17 cellular contexts compared by ENCODE assay signal in the genomic region with DNA sequence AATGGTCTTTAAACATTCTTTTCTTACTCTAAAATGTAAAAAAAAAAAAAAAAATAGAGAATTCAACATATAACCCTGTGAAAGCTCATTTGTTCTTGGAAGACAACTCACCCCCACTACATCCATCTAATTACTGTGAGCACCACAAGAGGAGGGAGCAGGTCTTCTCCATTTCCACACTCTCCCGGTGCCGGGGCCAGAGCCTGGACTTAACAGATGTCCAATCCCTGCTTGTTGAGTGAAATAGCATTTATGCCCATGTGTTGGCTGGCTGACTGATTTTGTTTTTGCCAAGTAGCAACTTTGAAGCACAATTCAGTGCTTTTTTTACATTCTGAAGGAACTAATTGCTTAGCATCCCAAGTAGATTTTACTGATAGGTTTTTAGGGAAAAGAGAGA. TPM values are rescaled to one million over a fixed set of nuclear protein-coding genes. Genes with fewer than 3 reads are reported as not detected.
"Had no signal": no experiment of that assay in that cellular context is flagged by ENCODE, and none has a peak within 500 bp of the region (broad histone marks: within the 10 kb centered on the region; RNA-seq: fewer than 3 reads in every experiment).

No MANE protein-coding gene starts in this region.

- H3K27ac ChIP-seq: neutrophil, transverse colon had no signal

- H3K27me3 ChIP-seq: neutrophil, transverse colon had no signal

- DNase-seq: activated CD4-positive, CD25-positive, alpha-beta regulatory T cell; activated effector memory CD4-positive, alpha-beta T cell treated with anti-CD3 and anti-CD28 coated beads, Interleukin-2, amount 50 U/mL, for 16 hours; activated T-cell treated with anti-CD3 and anti-CD28 coated beads, Interleukin-2, amount 50 U/mL, for 1 hour; immature natural killer cell; left cardiac atrium; naive thymus-derived CD4-positive, alpha-beta T cell; retina; transverse colon had no signal

- ATAC-seq: activated naive CD4-positive, alpha-beta T cell treated with anti-CD3 and anti-CD28 coated beads, Interleukin-2, amount 50 U/mL, for 72 hours; naive thymus-derived CD4-positive, alpha-beta T cell; stimulated activated memory B cell treated with anti-CD40 and anti-IgM and Interleukin-4, amounts not matched to agents 10 μg/mL and 1 μg/mL and 100 μg/mL, for 72 hours had no signal

- H3K36me3 ChIP-seq: neutrophil, transverse colon had no signal

- H3K4me1 ChIP-seq: transverse colon had no signal

- H3K27ac Mint-ChIP-seq: activated naive CD4-positive, alpha-beta T cell treated with anti-CD3 and anti-CD28 coated beads, Interleukin-2, amount 50 U/mL, for 72 hours; immature natural killer cell; stimulated activated memory B cell treated with anti-CD40 and anti-IgM and Interleukin-4, amounts not matched to agents 10 μg/mL and 1 μg/mL and 100 μg/mL, for 72 hours; T-helper 1 cell treated with Interleukin-12 subunit alpha and Interleukin-12 subunit beta and Interleukin-4 antibody, amounts not matched to agents 30 μg/mL and 1 μg/mL, for 36 hours had no signal

- H3K9me3 ChIP-seq: neutrophil, transverse colon had no signal

- H3K4me3 Mint-ChIP-seq: immature natural killer cell; naive thymus-derived CD4-positive, alpha-beta T cell; stimulated activated memory B cell treated with anti-CD40 and anti-IgM and Interleukin-4, amounts not matched to agents 10 μg/mL and 1 μg/mL and 100 μg/mL, for 72 hours; T-helper 1 cell treated with Interleukin-12 subunit alpha and Interleukin-12 subunit beta and Interleukin-4 antibody, amounts not matched to agents 30 μg/mL and 1 μg/mL, for 36 hours had no signal

- H3K9me3 Mint-ChIP-seq: activated naive CD4-positive, alpha-beta T cell treated with anti-CD3 and anti-CD28 coated beads, Interleukin-2, amount 50 U/mL, for 72 hours; immature natural killer cell; naive thymus-derived CD4-positive, alpha-beta T cell; stimulated activated memory B cell treated with anti-CD40 and anti-IgM and Interleukin-4, amounts not matched to agents 10 μg/mL and 1 μg/mL and 100 μg/mL, for 72 hours had no signal

- H3K4me1 Mint-ChIP-seq: immature natural killer cell had no signal

- H3K36me3 Mint-ChIP-seq: activated naive CD4-positive, alpha-beta T cell treated with anti-CD3 and anti-CD28 coated beads, Interleukin-2, amount 50 U/mL, for 72 hours; naive thymus-derived CD4-positive, alpha-beta T cell; stimulated activated memory B cell treated with anti-CD40 and anti-IgM and Interleukin-4, amounts not matched to agents 10 μg/mL and 1 μg/mL and 100 μg/mL, for 72 hours had no signal

- H3K4me3 ChIP-seq: lung, skin epidermis, transverse colon had no signal

RNA-seq across cellular contexts. Expression of a gene that starts 43.0 kb away (rescaled TPM):
- total RNA-seq: activated naive CD4-positive, alpha-beta T cell treated with anti-CD3 and anti-CD28 coated beads, Interleukin-2, amount 50 U/mL, for 72 hours; fibroblast of lung; left cardiac atrium; mononuclear cell; naive thymus-derived CD4-positive, alpha-beta T cell; subcutaneous adipose tissue had no signal
- polyA plus RNA-seq: fibroblast of lung; naive thymus-derived CD4-positive, alpha-beta T cell had no signal
